ENCODE assay signal across 1 cellular context in the genomic region with DNA sequence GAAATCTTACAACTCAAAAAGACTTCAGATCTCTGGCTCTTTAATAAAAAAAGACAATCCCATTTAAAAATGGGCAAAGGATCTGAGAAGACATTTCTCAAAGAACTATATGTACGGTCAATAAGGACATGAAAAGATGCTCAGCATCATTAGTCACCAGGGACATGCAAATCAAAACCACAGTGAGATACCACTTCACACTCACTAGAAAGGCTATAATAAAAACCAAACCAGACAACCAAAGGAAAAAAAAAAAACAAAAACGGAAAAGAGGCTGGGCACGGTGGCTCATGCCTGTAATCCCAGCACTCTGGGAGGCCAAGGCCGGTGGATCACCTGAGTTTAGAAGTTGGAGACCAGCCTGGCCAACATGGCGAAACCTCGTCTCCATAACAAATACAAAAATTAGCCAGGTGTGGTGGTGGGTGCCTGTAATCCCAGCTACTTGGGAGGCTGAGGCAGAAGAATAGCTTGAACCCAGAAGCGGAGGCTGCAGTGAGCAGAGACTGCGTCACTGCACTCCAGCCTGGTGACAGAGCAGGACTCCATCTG.
TF ChIP-seq lines count a peak whose summit lies in the region.

No MANE protein-coding gene starts in this region.

TF ChIP-seq in GM12878, 131 proteins besides CTCF, POLR2A, EP300 and RAD21:
- peak; percentile 91 for TF ChIP-seq RUNX3 (IDR thresholded peaks at IDR 0.05; ENCODE audit: low read length)
- no peak for TF ChIP-seq FOXK2 (IDR thresholded peaks at IDR 0.05)
- no peak for TF ChIP-seq SUZ12 (IDR thresholded peaks at IDR 0.05; ENCODE audit: unreplicated experiment)
- peak; percentile 81 for TF ChIP-seq MEF2B (IDR thresholded peaks at IDR 0.05; ENCODE audit: partially characterized antibody, poor library complexity, severe bottlenecking)
- peak; percentile 64; the same call in 1 of the 2 replicates for TF ChIP-seq NBN (IDR thresholded peaks at IDR 0.05)
- no peak for TF ChIP-seq CREB1 (IDR thresholded peaks at IDR 0.05; ENCODE audit: low read depth)
- 0 out of 2 replicates have a peak, but pooled peaks have one; percentile 32 for TF ChIP-seq MXI1 (IDR thresholded peaks at IDR 0.05; ENCODE audit: low read depth, low read length)
- TF ChIP-seq POU2F2 (IDR thresholded peaks at IDR 0.05; ENCODE audit: borderline replicate concordance, low read depth, low read length): peak; percentile 86; the same call in 2 of the 3 replicates
- peak; percentile 57 to 60 for TF ChIP-seq BHLHE40 (IDR thresholded peaks at IDR 0.05; ENCODE audit: borderline replicate concordance in 1 of 2, low read depth in 2 of 2, low read length in 1 of 2)
- TF ChIP-seq IKZF1 (conservative IDR thresholded peaks at IDR 0.05): peak; percentile 37; the same call in 1 of the 2 replicates
- 0 out of 2 replicates have a peak, but pooled peaks have one; percentile 24 for TF ChIP-seq DPF2 (IDR thresholded peaks at IDR 0.05)
- TF ChIP-seq RAD51 (IDR thresholded peaks at IDR 0.05): no peak
- TF ChIP-seq, protein P1, sequence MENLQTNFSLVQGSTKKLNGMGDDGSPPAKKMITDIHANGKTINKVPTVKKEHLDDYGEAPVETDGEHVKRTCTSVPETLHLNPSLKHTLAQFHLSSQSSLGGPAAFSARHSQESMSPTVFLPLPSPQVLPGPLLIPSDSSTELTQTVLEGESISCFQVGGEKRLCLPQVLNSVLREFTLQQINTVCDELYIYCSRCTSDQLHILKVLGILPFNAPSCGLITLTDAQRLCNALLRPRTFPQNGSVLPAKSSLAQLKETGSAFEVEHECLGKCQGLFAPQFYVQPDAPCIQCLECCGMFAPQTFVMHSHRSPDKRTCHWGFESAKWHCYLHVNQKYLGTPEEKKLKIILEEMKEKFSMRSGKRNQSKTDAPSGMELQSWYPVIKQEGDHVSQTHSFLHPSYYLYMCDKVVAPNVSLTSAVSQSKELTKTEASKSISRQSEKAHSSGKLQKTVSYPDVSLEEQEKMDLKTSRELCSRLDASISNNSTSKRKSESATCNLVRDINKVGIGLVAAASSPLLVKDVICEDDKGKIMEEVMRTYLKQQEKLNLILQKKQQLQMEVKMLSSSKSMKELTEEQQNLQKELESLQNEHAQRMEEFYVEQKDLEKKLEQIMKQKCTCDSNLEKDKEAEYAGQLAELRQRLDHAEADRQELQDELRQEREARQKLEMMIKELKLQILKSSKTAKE (IDR thresholded peaks at IDR 0.05; ENCODE audit: low read depth, poor library complexity, severe bottlenecking): peak; percentile 82
- TF ChIP-seq, protein P2, sequence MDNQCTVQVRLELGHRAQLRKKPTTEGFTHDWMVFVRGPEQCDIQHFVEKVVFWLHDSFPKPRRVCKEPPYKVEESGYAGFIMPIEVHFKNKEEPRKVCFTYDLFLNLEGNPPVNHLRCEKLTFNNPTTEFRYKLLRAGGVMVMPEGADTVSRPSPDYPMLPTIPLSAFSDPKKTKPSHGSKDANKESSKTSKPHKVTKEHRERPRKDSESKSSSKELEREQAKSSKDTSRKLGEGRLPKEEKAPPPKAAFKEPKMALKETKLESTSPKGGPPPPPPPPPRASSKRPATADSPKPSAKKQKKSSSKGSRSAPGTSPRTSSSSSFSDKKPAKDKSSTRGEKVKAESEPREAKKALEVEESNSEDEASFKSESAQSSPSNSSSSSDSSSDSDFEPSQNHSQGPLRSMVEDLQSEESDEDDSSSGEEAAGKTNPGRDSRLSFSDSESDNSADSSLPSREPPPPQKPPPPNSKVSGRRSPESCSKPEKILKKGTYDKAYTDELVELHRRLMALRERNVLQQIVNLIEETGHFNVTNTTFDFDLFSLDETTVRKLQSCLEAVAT (IDR thresholded peaks at IDR 0.05): peak; percentile 84
- no peak for TF ChIP-seq JUND (IDR thresholded peaks at IDR 0.05; ENCODE audit: low read depth, low read length)
- TF ChIP-seq, protein P3, sequence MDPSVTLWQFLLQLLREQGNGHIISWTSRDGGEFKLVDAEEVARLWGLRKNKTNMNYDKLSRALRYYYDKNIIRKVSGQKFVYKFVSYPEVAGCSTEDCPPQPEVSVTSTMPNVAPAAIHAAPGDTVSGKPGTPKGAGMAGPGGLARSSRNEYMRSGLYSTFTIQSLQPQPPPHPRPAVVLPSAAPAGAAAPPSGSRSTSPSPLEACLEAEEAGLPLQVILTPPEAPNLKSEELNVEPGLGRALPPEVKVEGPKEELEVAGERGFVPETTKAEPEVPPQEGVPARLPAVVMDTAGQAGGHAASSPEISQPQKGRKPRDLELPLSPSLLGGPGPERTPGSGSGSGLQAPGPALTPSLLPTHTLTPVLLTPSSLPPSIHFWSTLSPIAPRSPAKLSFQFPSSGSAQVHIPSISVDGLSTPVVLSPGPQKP (IDR thresholded peaks at IDR 0.05; ENCODE audit: low read depth, low read length): no peak
- TF ChIP-seq CEBPB (IDR thresholded peaks at IDR 0.05; ENCODE audit: borderline replicate concordance in 1 of 2, low read depth in 2 of 2, low read length in 2 of 2): no peak
- 0 out of 2 replicates have a peak, but pooled peaks have one; percentile 12 for TF ChIP-seq JUNB (IDR thresholded peaks at IDR 0.05)
- 0 out of 2 replicates have a peak, but pooled peaks have one; percentile 61 for TF ChIP-seq RFX5 (IDR thresholded peaks at IDR 0.05; ENCODE audit: low read depth, low read length)
- TF ChIP-seq PAX5 (IDR thresholded peaks at IDR 0.05; ENCODE audit: borderline replicate concordance, low read depth, low read length): peak; percentile 50; the same call in 1 of the 2 replicates
- no peak for TF ChIP-seq GATAD2B (conservative IDR thresholded peaks at IDR 0.05; ENCODE audit: low read depth)
- peak; percentile 75 for TF ChIP-seq ATF7 (IDR thresholded peaks at IDR 0.05; ENCODE audit: low read depth)
- 0 out of 2 replicates have a peak, but pooled peaks have one; percentile 29 for TF ChIP-seq TBL1XR1 (IDR thresholded peaks at IDR 0.05; ENCODE audit: low read depth, low read length)
- TF ChIP-seq, protein P4, sequence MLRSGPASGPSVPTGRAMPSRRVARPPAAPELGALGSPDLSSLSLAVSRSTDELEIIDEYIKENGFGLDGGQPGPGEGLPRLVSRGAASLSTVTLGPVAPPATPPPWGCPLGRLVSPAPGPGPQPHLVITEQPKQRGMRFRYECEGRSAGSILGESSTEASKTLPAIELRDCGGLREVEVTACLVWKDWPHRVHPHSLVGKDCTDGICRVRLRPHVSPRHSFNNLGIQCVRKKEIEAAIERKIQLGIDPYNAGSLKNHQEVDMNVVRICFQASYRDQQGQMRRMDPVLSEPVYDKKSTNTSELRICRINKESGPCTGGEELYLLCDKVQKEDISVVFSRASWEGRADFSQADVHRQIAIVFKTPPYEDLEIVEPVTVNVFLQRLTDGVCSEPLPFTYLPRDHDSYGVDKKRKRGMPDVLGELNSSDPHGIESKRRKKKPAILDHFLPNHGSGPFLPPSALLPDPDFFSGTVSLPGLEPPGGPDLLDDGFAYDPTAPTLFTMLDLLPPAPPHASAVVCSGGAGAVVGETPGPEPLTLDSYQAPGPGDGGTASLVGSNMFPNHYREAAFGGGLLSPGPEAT (IDR thresholded peaks at IDR 0.05; ENCODE audit: low read depth): peak; percentile 81
- TF ChIP-seq IRF3 (IDR thresholded peaks at IDR 0.05): no peak
- no peak for TF ChIP-seq E2F8 (IDR thresholded peaks at IDR 0.05; ENCODE audit: low read depth, partially characterized antibody)
- TF ChIP-seq IKZF2 (IDR thresholded peaks at IDR 0.05): peak; percentile 64 to 71; a peak in 3 of 4 replicates
- peak; percentile 75 for TF ChIP-seq MTA2 (IDR thresholded peaks at IDR 0.05; ENCODE audit: low read depth)
- TF ChIP-seq YY1 (IDR thresholded peaks at IDR 0.05; ENCODE audit: low read depth, low read length): no peak
- peak; percentile 81 for TF ChIP-seq ZNF384 (IDR thresholded peaks at IDR 0.05; ENCODE audit: borderline replicate concordance, low read depth, low read length)
- 0 out of 2 replicates have a peak, but pooled peaks have one; percentile 30 for TF ChIP-seq BCL11A (IDR thresholded peaks at IDR 0.05; ENCODE audit: low read depth, low read length)
